In genomic region chr14:67962215-67962644, GRCh38 we compare ENCODE assay signal across 11 cellular contexts.
DNase-seq lines count a peak whose midpoint lies in the region; ATAC-seq, FAIRE-seq and TF ChIP-seq lines count a peak whose summit lies in the region.
"Had no signal": no experiment of that assay in that cellular context is flagged by ENCODE, and none has a peak within 500 bp of the region (broad histone marks: within the 10 kb centered on the region; RNA-seq: fewer than 3 reads in every experiment).

No MANE protein-coding gene starts in this region.

- CTCF ChIA-PET in K562 (lab: Yijun Ruan, JAX; ENCODE audit: low intra/inter-chr PET ratio): no interaction called here

- TF ChIP-seq CTCF in GM10266 (IDR thresholded peaks at IDR 0.05; ENCODE audit: control insufficient read depth, insufficient read depth, low read depth, missing control alignments) (no peak), K562 (IDR thresholded peaks at IDR 0.05 in 2 of 3, conservative IDR thresholded peaks at IDR 0.05 in 1 of 3; ENCODE audit: insufficient read depth in 2 of 3, low read depth in 1 of 3, low read length in 3 of 3) (no peak), pancreas (IDR thresholded peaks at IDR 0.05) (no peak)

- TF ChIP-seq EP300 in K562 (IDR thresholded peaks at IDR 0.05; ENCODE audit: low read length): no peak

- POLR2A ChIA-PET in K562 (lab: Yijun Ruan, JAX): no interaction called here

- TF ChIP-seq RAD21 in K562 (CRISPR knock-in tag; conservative IDR thresholded peaks at IDR 0.05 in 1 of 2, IDR thresholded peaks at IDR 0.05 in 1 of 2): no peak

- WGBS in K562 (ENCODE audit: insufficient coverage, low coverage, missing lambda C conversion rate): 57% methylated on average over 2 of the region's 2 CpGs
- 21 to 22% methylated on average over 2 of the region's 2 CpGs for WGBS in pancreas, 2 donors

- H3K79me2 ChIP-seq in K562 (ENCODE audit: control insufficient read depth, insufficient read depth, low read length): no peaks in the 10 kb centered on the region

- DNase-seq in GM10266 (ENCODE audit: extremely low spot score) (peak; percentile 45), K562 (ENCODE audit: extremely low read depth in 1 of 4, low spot score in 3 of 4) (no peak), pancreas (no peak), T-helper 1 cell (no peak), NCI-H1417 treated with DMSO at 0.1 percent for 48 hours (lab: John Stamatoyannopoulos, UW) (no peak), NCI-H524 (lab: John Stamatoyannopoulos, UW) (no peak)
- DNase-seq in effector memory CD4-positive, alpha-beta T cell: no peak
- DNase-seq: activated T-cell treated with anti-CD3 and anti-CD28 coated beads, Interleukin-2, amount 50 U/mL, for 24 hours; NCI-H146 had no signal

- intact Hi-C loops in K562 (cut with micrococcal nuclease): no loop called here
- intact Hi-C loops in pancreas (cut with DNase I): no loop called here

- in situ Hi-C loops in K562 (cut with MboI): no loop called here

- no TSS peak for BruUV-seq in K562 (replicated peaks; lab: Mats Ljungman, UMichigan)

- no peak overlapping the region for H3K4me2 ChIP-seq in K562 (ENCODE audit: insufficient read depth, low read length)

- H3K9me1 ChIP-seq in K562 (ENCODE audit: control insufficient read depth, insufficient read depth, low read length): no peaks in the 10 kb centered on the region

- H3K27me3 ChIP-seq in K562 (ENCODE audit: control insufficient read depth in 2 of 2, insufficient read depth in 2 of 2, low read length in 2 of 2) (no peaks in the 10 kb centered on the region), pancreas (no peaks in the 10 kb centered on the region)
- no peaks in the 10 kb centered on the region for H3K27me3 ChIP-seq in effector memory CD4-positive, alpha-beta T cell (replicated peaks; ENCODE audit: control insufficient read depth, insufficient read depth, low read length, poor library complexity, severe bottlenecking)

- no peaks in the 10 kb centered on the region for H3K36me3 ChIP-seq in K562 (ENCODE audit: control insufficient read depth, insufficient read depth, low read length)
- H3K36me3 ChIP-seq in pancreas: no peaks in the 10 kb centered on the region
- H3K36me3 ChIP-seq in effector memory CD4-positive, alpha-beta T cell (ENCODE audit: control insufficient read depth, insufficient read depth, low read length): no peaks in the 10 kb centered on the region

- H3K9ac ChIP-seq in K562 (ENCODE audit: insufficient read depth in 1 of 2, low read depth in 2 of 2, low read length in 2 of 2): no peak overlapping the region

- H2AFZ ChIP-seq in K562 (ENCODE audit: low read depth, low read length): no peak overlapping the region

- H3K4me3 ChIP-seq in K562 (no peak overlapping the region), pancreas (no peak overlapping the region)
- H3K4me3 ChIP-seq in effector memory CD4-positive, alpha-beta T cell (ENCODE audit: insufficient read depth, low read depth, low read length, poor library complexity, severe bottlenecking): no peak overlapping the region
- H3K4me3 ChIP-seq: skin epidermis had no signal

- H3K9me3 ChIP-seq in K562 (replicated peaks; ENCODE audit: control insufficient read depth, insufficient read depth, low read depth, low read length) (no peaks in the 10 kb centered on the region), pancreas (no peaks in the 10 kb centered on the region)
- no peaks in the 10 kb centered on the region for H3K9me3 ChIP-seq in effector memory CD4-positive, alpha-beta T cell (ENCODE audit: control insufficient read depth, low read length)

- no peak for TF ChIP-seq POLR2A in K562 (conservative IDR thresholded peaks at IDR 0.05)

- ATAC-seq in HG03469 (IDR thresholded peaks at IDR 0.05; ENCODE audit: unreplicated experiment) (peak; percentile 69), K562 (no peak), pancreas (peak; percentile 82 to 96 (median 92))

- FAIRE-seq in K562 (lab: Jason Lieb, UNC) (no peak), pancreas (lab: Jason Lieb, UNC) (peak; percentile 34)

- no peaks in the 10 kb centered on the region for H4K20me1 ChIP-seq in K562 (replicated peaks; ENCODE audit: control insufficient read depth, insufficient read depth, low read length)

- no peak overlapping the region for H3K27ac ChIP-seq in K562 (ENCODE audit: extremely low read depth, low read depth, low read length)
- peak overlapping the region in 2 of 4 donors; percentile 51 to 59 for H3K27ac ChIP-seq in pancreas
- H3K27ac ChIP-seq in effector memory CD4-positive, alpha-beta T cell (ENCODE audit: insufficient read depth, low read length, poor library complexity, severe bottlenecking): no peak overlapping the region

- H3K4me1 ChIP-seq in K562 (replicated peaks in 1 of 2; ENCODE audit: control insufficient read depth in 2 of 2, insufficient read depth in 2 of 2, low read length in 2 of 2) (no peaks in the 10 kb centered on the region), pancreas (peaks cover 21 to 35% (median 25%) of the 10 kb centered on the region in 3 donors)
- no peaks in the 10 kb centered on the region for H3K4me1 ChIP-seq in effector memory CD4-positive, alpha-beta T cell (ENCODE audit: control insufficient read depth, insufficient read depth, low read length, poor library complexity, severe bottlenecking)

TF ChIP-seq in K562, 482 proteins besides CTCF, POLR2A, EP300 and RAD21 (continues in another document):
- TF ChIP-seq MYBL2 (IDR thresholded peaks at IDR 0.05; ENCODE audit: low read depth): no peak
- no peak for TF ChIP-seq MYBL2 (CRISPR knock-in tag; IDR thresholded peaks at IDR 0.05; ENCODE audit: borderline replicate concordance)
- TF ChIP-seq TCF7 (IDR thresholded peaks at IDR 0.05; ENCODE audit: borderline replicate concordance): no peak
- TF ChIP-seq, protein P1, sequence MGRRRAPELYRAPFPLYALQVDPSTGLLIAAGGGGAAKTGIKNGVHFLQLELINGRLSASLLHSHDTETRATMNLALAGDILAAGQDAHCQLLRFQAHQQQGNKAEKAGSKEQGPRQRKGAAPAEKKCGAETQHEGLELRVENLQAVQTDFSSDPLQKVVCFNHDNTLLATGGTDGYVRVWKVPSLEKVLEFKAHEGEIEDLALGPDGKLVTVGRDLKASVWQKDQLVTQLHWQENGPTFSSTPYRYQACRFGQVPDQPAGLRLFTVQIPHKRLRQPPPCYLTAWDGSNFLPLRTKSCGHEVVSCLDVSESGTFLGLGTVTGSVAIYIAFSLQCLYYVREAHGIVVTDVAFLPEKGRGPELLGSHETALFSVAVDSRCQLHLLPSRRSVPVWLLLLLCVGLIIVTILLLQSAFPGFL (CRISPR knock-in tag; IDR thresholded peaks at IDR 0.05): no peak
- TF ChIP-seq RCOR1 (IDR thresholded peaks at IDR 0.05; ENCODE audit: borderline replicate concordance in 1 of 2, low read depth in 2 of 2, low read length in 2 of 2): no peak
- no peak for TF ChIP-seq SMAD3 (CRISPR knock-in tag; conservative IDR thresholded peaks at IDR 0.05)
- no peak for TF ChIP-seq PHF21A (IDR thresholded peaks at IDR 0.05; ENCODE audit: borderline replicate concordance, low read depth)
- no peak for TF ChIP-seq ZHX1 (conservative IDR thresholded peaks at IDR 0.05; ENCODE audit: low read length)
- TF ChIP-seq SPI1 (IDR thresholded peaks at IDR 0.05; ENCODE audit: borderline replicate concordance, low read depth, low read length): peak; percentile 90
- no peak for TF ChIP-seq ESRRB (CRISPR knock-in tag; IDR thresholded peaks at IDR 0.05; ENCODE audit: borderline replicate concordance)
- no peak for TF ChIP-seq ZNF354B (CRISPR knock-in tag; IDR thresholded peaks at IDR 0.05)
- TF ChIP-seq CEBPZ (IDR thresholded peaks at IDR 0.05; ENCODE audit: borderline replicate concordance, low read depth, low read length): no peak
- peak; percentile 54; the same call in 1 of the 2 replicates for TF ChIP-seq SOX6 (IDR thresholded peaks at IDR 0.05)
